Comparison of ENCODE assay signal across 9 cellular contexts in the genomic region with DNA sequence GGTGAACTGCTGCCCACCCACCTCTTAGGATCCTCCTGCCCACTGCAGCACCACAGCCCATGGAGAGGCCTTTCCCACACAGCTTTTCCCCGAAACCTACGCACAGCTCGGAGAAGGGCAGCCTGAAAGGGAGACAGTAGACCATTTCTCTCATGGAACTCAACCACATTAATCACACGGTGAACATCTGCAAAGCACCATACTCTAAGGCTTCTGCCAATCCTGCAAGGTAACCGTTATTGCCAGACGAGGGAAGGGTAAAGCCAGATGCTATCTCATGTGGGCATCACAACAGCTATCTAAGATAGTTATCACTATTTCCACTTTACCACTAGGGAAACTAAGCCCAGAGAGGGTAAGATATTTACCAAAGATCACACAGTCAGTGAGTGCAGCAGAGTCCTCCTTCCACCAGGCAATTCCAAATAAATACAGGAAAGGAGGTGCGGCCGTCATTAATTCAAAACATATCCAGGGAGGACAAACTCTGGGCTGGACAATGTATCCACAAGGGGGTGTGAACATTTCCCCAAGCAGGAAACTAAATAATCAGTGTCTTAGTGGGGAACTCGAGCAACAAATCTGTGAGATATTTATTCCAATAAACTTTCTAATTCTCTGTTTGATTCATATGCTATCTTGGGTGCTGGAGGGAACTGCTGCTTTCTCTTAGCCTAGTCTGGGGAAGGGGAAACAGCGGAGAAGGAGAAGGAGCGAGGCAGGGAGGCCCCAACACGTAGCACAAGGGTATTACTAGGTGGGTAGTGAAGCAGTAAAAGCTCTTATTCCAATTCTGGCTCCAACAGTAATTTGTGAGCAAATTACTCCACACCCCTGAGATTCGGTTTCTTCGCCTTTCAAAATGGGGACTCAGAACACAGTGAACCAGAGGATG. TPM values are rescaled to one million over a fixed set of nuclear protein-coding genes. Genes with fewer than 3 reads are reported as not detected.
DNase-seq lines count a peak whose midpoint lies in the region; ATAC-seq, FAIRE-seq and TF ChIP-seq lines count a peak whose summit lies in the region.
"Had no signal": no experiment of that assay in that cellular context is flagged by ENCODE, and none has a peak within 500 bp of the region (broad histone marks: within the 10 kb centered on the region; RNA-seq: fewer than 3 reads in every experiment).

No MANE protein-coding gene starts in this region.

- peaks cover 9% of the 10 kb centered on the region for H3K4me1 Mint-ChIP-seq in MCF 10A (ENCODE audit: insufficient read depth, unreplicated experiment)
- H3K4me1 Mint-ChIP-seq in mesothelial cell of epicardium, result peaks cover 22% of the 10 kb centered on the region

- DNase-seq in AG04449 (ENCODE audit: low read depth, low spot score) (no peak), MCF 10A (ENCODE audit: unreplicated experiment) (no peak), mesothelial cell of epicardium (ENCODE audit: low spot score in 2 of 2, unreplicated experiment in 2 of 2) (no peak), amniotic stem cell (lab: John Stamatoyannopoulos, UW) (no peak), NCI-H1436 treated with DMSO at 0.1 percent for 48 hours (lab: John Stamatoyannopoulos, UW) (no peak), cortex of kidney (lab: John Stamatoyannopoulos, UW) (no peak), urothelium cell line (ENCODE audit: low spot score) (no peak)

- CTCF ChIA-PET in AG04449 (lab: Yijun Ruan, JAX), result interaction anchor here (0.8 to 15.9 kb wide), 5 partner anchors 8 to 229 kb away, joined by 3 to 342 read pairs (median 10); no protein-coding TSS in a partner anchor
- CTCF ChIA-PET in MCF 10A (lab: Yijun Ruan, JAX), result interaction anchor here (0.7 to 3.7 kb wide), 16 partner anchors 9 to 230 kb away, joined by 3 to 19 read pairs (median 4); no protein-coding TSS in a partner anchor

- no peak for FAIRE-seq in urothelium cell line (lab: Jason Lieb, UNC)
- FAIRE-seq: colon had no signal

- intact Hi-C loops in MCF 10A (cut with micrococcal nuclease), result loop anchor here (2.0 to 10.0 kb wide), 2 partner anchors 84 to 338 kb away; no protein-coding TSS in a partner anchor

- H3K4me3 Mint-ChIP-seq in MCF 10A (ENCODE audit: unreplicated experiment) (peak overlapping the region; percentile 92), mesothelial cell of epicardium (peak overlapping the region; percentile 97)

- H3K27ac Mint-ChIP-seq in MCF 10A (ENCODE audit: low read depth, unreplicated experiment), result peak overlapping the region; percentile 97
- H3K27ac Mint-ChIP-seq in mesothelial cell of epicardium, result peak overlapping the region; percentile 93

- POLR2A ChIA-PET in AG04449 (lab: Yijun Ruan, JAX), result interaction anchor here (0.6 kb wide), 1 partner anchor 119 kb away, joined by 3 read pairs; no protein-coding TSS in a partner anchor
- POLR2A ChIA-PET in MCF 10A (lab: Yijun Ruan, JAX), result interaction anchor here (0.6 to 1.9 kb wide), 8 partner anchors 10 to 159 kb away, joined by 3 to 8 read pairs (median 4); a partner anchor contains a TSS

- H3K36me3 Mint-ChIP-seq in MCF 10A (ENCODE audit: insufficient read depth, unreplicated experiment) (peaks cover 15% of the 10 kb centered on the region), mesothelial cell of epicardium (no peaks in the 10 kb centered on the region)

- ATAC-seq in HG02885 (IDR thresholded peaks at IDR 0.05; ENCODE audit: poor library complexity, unreplicated experiment), result peak; percentile 0

- peak overlapping the region; percentile 98 for H3K4me3 ChIP-seq in AG04449 (ENCODE audit: low read depth, low read length)

- H3K9me3 Mint-ChIP-seq in MCF 10A (ENCODE audit: unreplicated experiment) (no peaks in the 10 kb centered on the region), mesothelial cell of epicardium (no peaks in the 10 kb centered on the region)

- TF ChIP-seq CTCF in AG04449 (IDR thresholded peaks at IDR 0.05; ENCODE audit: insufficient read depth, low read length, missing control alignments) (no peak), MCF 10A (IDR thresholded peaks at IDR 0.05; ENCODE audit: unreplicated experiment) (no peak), mesothelial cell of epicardium (IDR thresholded peaks at IDR 0.05; ENCODE audit: unreplicated experiment) (no peak)

- BruUV-seq in MCF 10A (replicated peaks; lab: Mats Ljungman, UMichigan), result TSS peak; percentile 73

- H3K27me3 Mint-ChIP-seq in MCF 10A (ENCODE audit: insufficient read depth, unreplicated experiment) (no peaks in the 10 kb centered on the region), mesothelial cell of epicardium (ENCODE audit: low read depth) (no peaks in the 10 kb centered on the region)

RNA-seq across cellular contexts. Expression of a gene that starts 0.7 kb away (rescaled TPM):
- total RNA-seq in MCF 10A (2022) (12.9 and 13.9 TPM in 2 replicates), mesothelial cell of epicardium (11.2 to 12.8 TPM (median 11.9 TPM) in 3 replicates)

RNA-seq across cellular contexts. Expression of a gene that starts 0.9 kb away (rescaled TPM):
- 59.4 and 60.6 TPM in 2 replicates for total RNA-seq in MCF 10A (2022)
- 41.3 to 41.7 TPM (median 41.4 TPM) in 3 replicates for total RNA-seq in mesothelial cell of epicardium
